ENCODE assay signal across 10 cellular contexts in genomic region chr19:48975947-48976847, GRCh38. TPM values are rescaled to one million over a fixed set of nuclear protein-coding genes. Genes with fewer than 3 reads are reported as not detected.
DNase-seq lines count a peak whose midpoint lies in the region; ATAC-seq, FAIRE-seq and TF ChIP-seq lines count a peak whose summit lies in the region.
"Had no signal": no experiment of that assay in that cellular context is flagged by ENCODE, and none has a peak within 500 bp of the region (broad histone marks: within the 10 kb centered on the region; RNA-seq: fewer than 3 reads in every experiment).

No MANE protein-coding gene starts in this region.

- H3K4me3 ChIP-seq in BLaER1 = no peak overlapping the region
- no peak overlapping the region for H3K4me3 ChIP-seq in fibroblast of mammary gland (ENCODE audit: control insufficient read depth, low read depth, low read length)
- H3K4me3 ChIP-seq in spleen = no peak overlapping the region

- FAIRE-seq in GM19239 (lab: Jason Lieb, UNC) = peak; percentile 65

- peaks cover 54% of the 10 kb centered on the region for H3K4me1 ChIP-seq in BLaER1
- H3K4me1 ChIP-seq in spleen = peaks cover 0 to 3% (median under 1%) of the 10 kb centered on the region in 6 donors

- H4K20me1 ChIP-seq in BLaER1 = no peaks in the 10 kb centered on the region

- H3K9ac ChIP-seq in BLaER1 = no peak overlapping the region

- TF ChIP-seq POLR2A in spleen (IDR thresholded peaks at IDR 0.05) = no peak

- WGBS in spleen, 5 donors = 84 to 91% (median 89%) methylated on average over 13 of the region's 13 CpGs

- intact Hi-C loops in spleen (cut with DNase I; ENCODE audit: low total_unique reads) = no loop called here

- peak; percentile 68 for ATAC-seq in SK-N-SH treated with all-trans-retinoic acid at 6 μM for 48 hours
- ATAC-seq in GM19351 (IDR thresholded peaks at IDR 0.05; ENCODE audit: unreplicated experiment) = no peak
- no peak for ATAC-seq in GM18511 (IDR thresholded peaks at IDR 0.05; ENCODE audit: unreplicated experiment)
- ATAC-seq: Panc1 had no signal

- H3K27ac ChIP-seq in BLaER1 (0 out of 2 replicates have a peak overlapping the region, but pooled peaks have one; percentile 18), spleen (no peak overlapping the region)

- H3K27me3 ChIP-seq in BLaER1 (no peaks in the 10 kb centered on the region), spleen (replicated peaks in 1 of 7) (no peaks in the 10 kb centered on the region)

- H3K9me3 ChIP-seq in BLaER1 (no peaks in the 10 kb centered on the region), spleen (no peaks in the 10 kb centered on the region)

- peak overlapping the region; percentile 37 for H3K4me2 ChIP-seq in BLaER1

- H3K36me3 ChIP-seq in BLaER1 = peaks cover 74% of the 10 kb centered on the region
- peaks cover 0 to 97% (median 25%) of the 10 kb centered on the region in 6 donors for H3K36me3 ChIP-seq in spleen

- TF ChIP-seq CTCF in fibroblast of mammary gland (conservative IDR thresholded peaks at IDR 0.05; ENCODE audit: control insufficient read depth, insufficient read depth, low read depth, low read length) = no peak
- TF ChIP-seq CTCF in spleen (IDR thresholded peaks at IDR 0.05 in 8 of 11, conservative IDR thresholded peaks at IDR 0.05 in 3 of 11) = peak in 1 of 11 experiments; percentile 22

- no peak for DNase-seq in GM19239 (ENCODE audit: insufficient read length, low spot score)
- DNase-seq in fibroblast of mammary gland (ENCODE audit: low read depth) = peak; percentile 28
- DNase-seq in HK-2 (ENCODE audit: unreplicated experiment) = no peak
- DNase-seq in spleen = no peak

TF ChIP-seq in SK-N-SH treated with all-trans-retinoic acid at 6 μM for 48 hours, 23 proteins besides CTCF, POLR2A, EP300 and RAD21:
- TF ChIP-seq ZNF8 (CRISPR knock-in tag; IDR thresholded peaks at IDR 0.05) = no peak
- peak; percentile 75; the same call in 1 of the 2 replicates for TF ChIP-seq TSHZ2 (CRISPR knock-in tag; IDR thresholded peaks at IDR 0.05)
- TF ChIP-seq ZNF565 (CRISPR knock-in tag; conservative IDR thresholded peaks at IDR 0.05; ENCODE audit: low read depth) = no peak
- TF ChIP-seq ESRRG (CRISPR knock-in tag; IDR thresholded peaks at IDR 0.05) = no peak
- TF ChIP-seq ZFP3 (CRISPR knock-in tag; IDR thresholded peaks at IDR 0.05) = no peak
- no peak for TF ChIP-seq POU6F1 (CRISPR knock-in tag; IDR thresholded peaks at IDR 0.05; ENCODE audit: borderline replicate concordance, low read depth)
- no peak for TF ChIP-seq CSDC2 (CRISPR knock-in tag; IDR thresholded peaks at IDR 0.05)

RNA-seq across cellular contexts. Expression of gene FTL, which starts 11.1 kb away (rescaled TPM):
- over 10,000 TPM in 2 of 7 donors, 1,000 to 10,000 TPM in 5; 4,960 to 10,995 (median 6,703) TPM for total RNA-seq in spleen
- polyA plus RNA-seq in spleen = over 10,000 TPM in 1 of 3 donors, 1,000 to 10,000 TPM in 2; 5,646 to 14,078 (median 8,665) TPM

RNA-seq across cellular contexts. Expression of gene GYS1, which starts 16.9 kb away (rescaled TPM):
- 10 to 100 TPM; 23.3 to 47.1 (median 32.1) TPM for total RNA-seq in spleen
- polyA plus RNA-seq in spleen = 10 to 100 TPM; 11.9 to 20.0 (median 15.1) TPM

RNA-seq across cellular contexts. Expression of gene RUVBL2, which starts 17.5 kb away (rescaled TPM):
- total RNA-seq in spleen = 10 to 100 TPM; 32.0 to 46.9 (median 38.4) TPM
- 10 to 100 TPM; 46.7 to 58.4 (median 53.5) TPM for polyA plus RNA-seq in spleen

RNA-seq across cellular contexts. Expression of gene BAX, which starts 21.5 kb away (rescaled TPM):
- 100 to 1,000 TPM in 6 of 7 donors, 10 to 100 TPM in 1; 65.9 to 158 (median 113) TPM for total RNA-seq in spleen
- 100 to 1,000 TPM; 131 to 219 (median 177) TPM for polyA plus RNA-seq in spleen

RNA-seq across cellular contexts. Expression of gene LHB, which starts 40.7 kb away (rescaled TPM):
- under 1 TPM in 1 of 7 donors, not detected in 6; 0.79 TPM for total RNA-seq in spleen
- 1 to 10 TPM in 2 of 3 donors, under 1 TPM in 1; 0.50 to 1.5 (median 1.5) TPM for polyA plus RNA-seq in spleen
- total RNA-seq: subcutaneous adipose tissue had no signal
